Comparison of ENCODE assay signal across 1 cellular context in the genomic region with DNA sequence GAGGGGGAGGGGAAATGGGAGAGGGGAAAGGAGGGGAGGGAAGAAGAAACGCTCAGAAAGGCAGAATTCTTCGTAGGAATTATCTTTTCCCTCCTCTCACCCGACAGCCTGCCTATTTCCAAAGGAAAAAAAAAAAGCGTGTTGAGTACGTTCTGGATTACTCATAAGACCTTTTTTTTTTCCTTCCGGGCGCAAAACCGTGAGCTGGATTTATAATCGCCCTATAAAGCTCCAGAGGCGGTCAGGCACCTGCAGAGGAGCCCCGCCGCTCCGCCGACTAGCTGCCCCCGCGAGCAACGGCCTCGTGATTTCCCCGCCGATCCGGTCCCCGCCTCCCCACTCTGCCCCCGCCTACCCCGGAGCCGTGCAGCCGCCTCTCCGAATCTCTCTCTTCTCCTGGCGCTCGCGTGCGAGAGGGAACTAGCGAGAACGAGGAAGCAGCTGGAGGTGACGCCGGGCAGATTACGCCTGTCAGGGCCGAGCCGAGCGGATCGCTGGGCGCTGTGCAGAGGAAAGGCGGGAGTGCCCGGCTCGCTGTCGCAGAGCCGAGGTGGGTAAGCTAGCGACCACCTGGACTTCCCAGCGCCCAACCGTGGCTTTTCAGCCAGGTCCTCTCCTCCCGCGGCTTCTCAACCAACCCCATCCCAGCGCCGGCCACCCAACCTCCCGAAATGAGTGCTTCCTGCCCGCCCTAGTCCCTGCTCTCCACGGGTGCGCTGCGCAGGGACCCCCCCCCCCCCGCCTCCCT.
TF ChIP-seq lines count a peak whose summit lies in the region.

TSS of gene GAD1 (plus strand) at position 389 of the 748 bp plus-strand sequence. CDS start 1,705 bp downstream, outside the sequence.

TF ChIP-seq in K562, 482 proteins besides CTCF, POLR2A, EP300 and RAD21 (continued from another document and continues in another):
- TF ChIP-seq, protein P1, sequence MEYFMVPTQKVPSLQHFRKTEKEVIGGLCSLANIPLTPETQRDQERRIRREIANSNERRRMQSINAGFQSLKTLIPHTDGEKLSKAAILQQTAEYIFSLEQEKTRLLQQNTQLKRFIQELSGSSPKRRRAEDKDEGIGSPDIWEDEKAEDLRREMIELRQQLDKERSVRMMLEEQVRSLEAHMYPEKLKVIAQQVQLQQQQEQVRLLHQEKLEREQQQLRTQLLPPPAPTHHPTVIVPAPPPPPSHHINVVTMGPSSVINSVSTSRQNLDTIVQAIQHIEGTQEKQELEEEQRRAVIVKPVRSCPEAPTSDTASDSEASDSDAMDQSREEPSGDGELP (CRISPR knock-in tag; IDR thresholded peaks at IDR 0.05; ENCODE audit: borderline replicate concordance): peak; percentile 98
- 0 out of 2 replicates have a peak, but pooled peaks have one; percentile 60 for TF ChIP-seq HDAC6 (IDR thresholded peaks at IDR 0.05; ENCODE audit: low read depth, low read length)
- TF ChIP-seq C11orf30 (IDR thresholded peaks at IDR 0.05; ENCODE audit: low read depth): no peak
- no peak for TF ChIP-seq SMARCE1 (IDR thresholded peaks at IDR 0.05)
- TF ChIP-seq KDM4B (IDR thresholded peaks at IDR 0.05; ENCODE audit: borderline replicate concordance in 2 of 2, low read depth in 1 of 2): no peak
- TF ChIP-seq SRSF3 (IDR thresholded peaks at IDR 0.05; ENCODE audit: insufficient read depth, low read length): no peak
- TF ChIP-seq HCFC1 (IDR thresholded peaks at IDR 0.05; ENCODE audit: low read depth, low read length): no peak
- no peak for TF ChIP-seq MYBL2 (IDR thresholded peaks at IDR 0.05; ENCODE audit: low read depth)
- no peak for TF ChIP-seq MYBL2 (CRISPR knock-in tag; IDR thresholded peaks at IDR 0.05; ENCODE audit: borderline replicate concordance)
- no peak for TF ChIP-seq SP2 (IDR thresholded peaks at IDR 0.05; ENCODE audit: extremely low read depth, low read depth, low read length, poor library complexity, severe bottlenecking)
- TF ChIP-seq RBBP5 (IDR thresholded peaks at IDR 0.05; ENCODE audit: borderline replicate concordance, insufficient read depth, low read length, poor library complexity, severe bottlenecking): peak; percentile 49
- TF ChIP-seq POLR2G (IDR thresholded peaks at IDR 0.05; ENCODE audit: low read depth, low read length): peak; percentile 84
- peak; percentile 38; the same call in 1 of the 2 replicates for TF ChIP-seq PHF8 (IDR thresholded peaks at IDR 0.05; ENCODE audit: borderline replicate concordance, low read length)
- TF ChIP-seq ZHX1 (conservative IDR thresholded peaks at IDR 0.05; ENCODE audit: low read length): no peak
- no peak for TF ChIP-seq ID3 (CRISPR knock-in tag; IDR thresholded peaks at IDR 0.05)
- no peak for TF ChIP-seq ID3 (tag; IDR thresholded peaks at IDR 0.05)
- TF ChIP-seq, protein P2, sequence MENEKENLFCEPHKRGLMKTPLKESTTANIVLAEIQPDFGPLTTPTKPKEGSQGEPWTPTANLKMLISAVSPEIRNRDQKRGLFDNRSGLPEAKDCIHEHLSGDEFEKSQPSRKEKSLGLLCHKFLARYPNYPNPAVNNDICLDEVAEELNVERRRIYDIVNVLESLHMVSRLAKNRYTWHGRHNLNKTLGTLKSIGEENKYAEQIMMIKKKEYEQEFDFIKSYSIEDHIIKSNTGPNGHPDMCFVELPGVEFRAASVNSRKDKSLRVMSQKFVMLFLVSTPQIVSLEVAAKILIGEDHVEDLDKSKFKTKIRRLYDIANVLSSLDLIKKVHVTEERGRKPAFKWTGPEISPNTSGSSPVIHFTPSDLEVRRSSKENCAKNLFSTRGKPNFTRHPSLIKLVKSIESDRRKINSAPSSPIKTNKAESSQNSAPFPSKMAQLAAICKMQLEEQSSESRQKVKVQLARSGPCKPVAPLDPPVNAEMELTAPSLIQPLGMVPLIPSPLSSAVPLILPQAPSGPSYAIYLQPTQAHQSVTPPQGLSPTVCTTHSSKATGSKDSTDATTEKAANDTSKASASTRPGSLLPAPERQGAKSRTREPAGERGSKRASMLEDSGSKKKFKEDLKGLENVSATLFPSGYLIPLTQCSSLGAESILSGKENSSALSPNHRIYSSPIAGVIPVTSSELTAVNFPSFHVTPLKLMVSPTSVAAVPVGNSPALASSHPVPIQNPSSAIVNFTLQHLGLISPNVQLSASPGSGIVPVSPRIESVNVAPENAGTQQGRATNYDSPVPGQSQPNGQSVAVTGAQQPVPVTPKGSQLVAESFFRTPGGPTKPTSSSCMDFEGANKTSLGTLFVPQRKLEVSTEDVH (IDR thresholded peaks at IDR 0.05; ENCODE audit: low read depth, partially characterized antibody): no peak
- TF ChIP-seq ZNF140 (CRISPR knock-in tag; IDR thresholded peaks at IDR 0.05): no peak
- no peak for TF ChIP-seq ZNF133 (CRISPR knock-in tag; IDR thresholded peaks at IDR 0.05)
- no peak for TF ChIP-seq PHB2 (IDR thresholded peaks at IDR 0.05; ENCODE audit: low read depth)
- TF ChIP-seq STAT5B (CRISPR knock-in tag; IDR thresholded peaks at IDR 0.05): no peak
- TF ChIP-seq OTX1 (CRISPR knock-in tag; IDR thresholded peaks at IDR 0.05): no peak
- TF ChIP-seq BACH1 (tag; IDR thresholded peaks at IDR 0.05): no peak
- TF ChIP-seq, protein P3, sequence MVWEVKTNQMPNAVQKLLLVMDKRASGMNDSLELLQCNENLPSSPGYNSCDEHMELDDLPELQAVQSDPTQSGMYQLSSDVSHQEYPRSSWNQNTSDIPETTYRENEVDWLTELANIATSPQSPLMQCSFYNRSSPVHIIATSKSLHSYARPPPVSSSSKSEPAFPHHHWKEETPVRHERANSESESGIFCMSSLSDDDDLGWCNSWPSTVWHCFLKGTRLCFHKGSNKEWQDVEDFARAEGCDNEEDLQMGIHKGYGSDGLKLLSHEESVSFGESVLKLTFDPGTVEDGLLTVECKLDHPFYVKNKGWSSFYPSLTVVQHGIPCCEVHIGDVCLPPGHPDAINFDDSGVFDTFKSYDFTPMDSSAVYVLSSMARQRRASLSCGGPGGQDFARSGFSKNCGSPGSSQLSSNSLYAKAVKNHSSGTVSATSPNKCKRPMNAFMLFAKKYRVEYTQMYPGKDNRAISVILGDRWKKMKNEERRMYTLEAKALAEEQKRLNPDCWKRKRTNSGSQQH (CRISPR knock-in tag; IDR thresholded peaks at IDR 0.05): no peak
- no peak for TF ChIP-seq ZNF24 (IDR thresholded peaks at IDR 0.05)
- no peak for TF ChIP-seq ZNF57 (CRISPR knock-in tag; IDR thresholded peaks at IDR 0.05)
- TF ChIP-seq, protein P4, sequence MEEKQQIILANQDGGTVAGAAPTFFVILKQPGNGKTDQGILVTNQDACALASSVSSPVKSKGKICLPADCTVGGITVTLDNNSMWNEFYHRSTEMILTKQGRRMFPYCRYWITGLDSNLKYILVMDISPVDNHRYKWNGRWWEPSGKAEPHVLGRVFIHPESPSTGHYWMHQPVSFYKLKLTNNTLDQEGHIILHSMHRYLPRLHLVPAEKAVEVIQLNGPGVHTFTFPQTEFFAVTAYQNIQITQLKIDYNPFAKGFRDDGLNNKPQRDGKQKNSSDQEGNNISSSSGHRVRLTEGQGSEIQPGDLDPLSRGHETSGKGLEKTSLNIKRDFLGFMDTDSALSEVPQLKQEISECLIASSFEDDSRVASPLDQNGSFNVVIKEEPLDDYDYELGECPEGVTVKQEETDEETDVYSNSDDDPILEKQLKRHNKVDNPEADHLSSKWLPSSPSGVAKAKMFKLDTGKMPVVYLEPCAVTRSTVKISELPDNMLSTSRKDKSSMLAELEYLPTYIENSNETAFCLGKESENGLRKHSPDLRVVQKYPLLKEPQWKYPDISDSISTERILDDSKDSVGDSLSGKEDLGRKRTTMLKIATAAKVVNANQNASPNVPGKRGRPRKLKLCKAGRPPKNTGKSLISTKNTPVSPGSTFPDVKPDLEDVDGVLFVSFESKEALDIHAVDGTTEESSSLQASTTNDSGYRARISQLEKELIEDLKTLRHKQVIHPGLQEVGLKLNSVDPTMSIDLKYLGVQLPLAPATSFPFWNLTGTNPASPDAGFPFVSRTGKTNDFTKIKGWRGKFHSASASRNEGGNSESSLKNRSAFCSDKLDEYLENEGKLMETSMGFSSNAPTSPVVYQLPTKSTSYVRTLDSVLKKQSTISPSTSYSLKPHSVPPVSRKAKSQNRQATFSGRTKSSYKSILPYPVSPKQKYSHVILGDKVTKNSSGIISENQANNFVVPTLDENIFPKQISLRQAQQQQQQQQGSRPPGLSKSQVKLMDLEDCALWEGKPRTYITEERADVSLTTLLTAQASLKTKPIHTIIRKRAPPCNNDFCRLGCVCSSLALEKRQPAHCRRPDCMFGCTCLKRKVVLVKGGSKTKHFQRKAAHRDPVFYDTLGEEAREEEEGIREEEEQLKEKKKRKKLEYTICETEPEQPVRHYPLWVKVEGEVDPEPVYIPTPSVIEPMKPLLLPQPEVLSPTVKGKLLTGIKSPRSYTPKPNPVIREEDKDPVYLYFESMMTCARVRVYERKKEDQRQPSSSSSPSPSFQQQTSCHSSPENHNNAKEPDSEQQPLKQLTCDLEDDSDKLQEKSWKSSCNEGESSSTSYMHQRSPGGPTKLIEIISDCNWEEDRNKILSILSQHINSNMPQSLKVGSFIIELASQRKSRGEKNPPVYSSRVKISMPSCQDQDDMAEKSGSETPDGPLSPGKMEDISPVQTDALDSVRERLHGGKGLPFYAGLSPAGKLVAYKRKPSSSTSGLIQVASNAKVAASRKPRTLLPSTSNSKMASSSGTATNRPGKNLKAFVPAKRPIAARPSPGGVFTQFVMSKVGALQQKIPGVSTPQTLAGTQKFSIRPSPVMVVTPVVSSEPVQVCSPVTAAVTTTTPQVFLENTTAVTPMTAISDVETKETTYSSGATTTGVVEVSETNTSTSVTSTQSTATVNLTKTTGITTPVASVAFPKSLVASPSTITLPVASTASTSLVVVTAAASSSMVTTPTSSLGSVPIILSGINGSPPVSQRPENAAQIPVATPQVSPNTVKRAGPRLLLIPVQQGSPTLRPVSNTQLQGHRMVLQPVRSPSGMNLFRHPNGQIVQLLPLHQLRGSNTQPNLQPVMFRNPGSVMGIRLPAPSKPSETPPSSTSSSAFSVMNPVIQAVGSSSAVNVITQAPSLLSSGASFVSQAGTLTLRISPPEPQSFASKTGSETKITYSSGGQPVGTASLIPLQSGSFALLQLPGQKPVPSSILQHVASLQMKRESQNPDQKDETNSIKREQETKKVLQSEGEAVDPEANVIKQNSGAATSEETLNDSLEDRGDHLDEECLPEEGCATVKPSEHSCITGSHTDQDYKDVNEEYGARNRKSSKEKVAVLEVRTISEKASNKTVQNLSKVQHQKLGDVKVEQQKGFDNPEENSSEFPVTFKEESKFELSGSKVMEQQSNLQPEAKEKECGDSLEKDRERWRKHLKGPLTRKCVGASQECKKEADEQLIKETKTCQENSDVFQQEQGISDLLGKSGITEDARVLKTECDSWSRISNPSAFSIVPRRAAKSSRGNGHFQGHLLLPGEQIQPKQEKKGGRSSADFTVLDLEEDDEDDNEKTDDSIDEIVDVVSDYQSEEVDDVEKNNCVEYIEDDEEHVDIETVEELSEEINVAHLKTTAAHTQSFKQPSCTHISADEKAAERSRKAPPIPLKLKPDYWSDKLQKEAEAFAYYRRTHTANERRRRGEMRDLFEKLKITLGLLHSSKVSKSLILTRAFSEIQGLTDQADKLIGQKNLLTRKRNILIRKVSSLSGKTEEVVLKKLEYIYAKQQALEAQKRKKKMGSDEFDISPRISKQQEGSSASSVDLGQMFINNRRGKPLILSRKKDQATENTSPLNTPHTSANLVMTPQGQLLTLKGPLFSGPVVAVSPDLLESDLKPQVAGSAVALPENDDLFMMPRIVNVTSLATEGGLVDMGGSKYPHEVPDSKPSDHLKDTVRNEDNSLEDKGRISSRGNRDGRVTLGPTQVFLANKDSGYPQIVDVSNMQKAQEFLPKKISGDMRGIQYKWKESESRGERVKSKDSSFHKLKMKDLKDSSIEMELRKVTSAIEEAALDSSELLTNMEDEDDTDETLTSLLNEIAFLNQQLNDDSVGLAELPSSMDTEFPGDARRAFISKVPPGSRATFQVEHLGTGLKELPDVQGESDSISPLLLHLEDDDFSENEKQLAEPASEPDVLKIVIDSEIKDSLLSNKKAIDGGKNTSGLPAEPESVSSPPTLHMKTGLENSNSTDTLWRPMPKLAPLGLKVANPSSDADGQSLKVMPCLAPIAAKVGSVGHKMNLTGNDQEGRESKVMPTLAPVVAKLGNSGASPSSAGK (IDR thresholded peaks at IDR 0.05): peak; percentile 87
- no peak for TF ChIP-seq ZKSCAN1 (IDR thresholded peaks at IDR 0.05; ENCODE audit: low read depth, low read length)
